ENCODE assay signal across 8 cellular contexts in genomic region chr2:208254871-208255556, GRCh38. TPM values are rescaled to one million over a fixed set of nuclear protein-coding genes. Genes with fewer than 3 reads are reported as not detected.
DNase-seq lines count a peak whose midpoint lies in the region; ATAC-seq and TF ChIP-seq lines count a peak whose summit lies in the region.

IDH1 (minus strand) TSS chr2:208255071; CDS start chr2:208251551, 3,520 bp downstream.

- 0 to 1% (median 0%) methylated on average over 12 to 48 of the region's 48 CpGs for WGBS in stomach, 5 donors

- peak within 1 kb of the TSS; percentile 97 for H3K4me2 ChIP-seq in neural cell (ENCODE audit: low read length)

- peak; percentile 78 for ATAC-seq in RWPE2 (ENCODE audit: low read depth)

- H3K4me3 ChIP-seq in RWPE2 (ENCODE audit: severe bottlenecking), result peak within 1 kb of the TSS; percentile 56
- peak within 1 kb of the TSS; percentile 84 for H3K4me3 ChIP-seq in fibroblast of pulmonary artery (replicated peaks; ENCODE audit: low read depth, low read length)
- H3K4me3 ChIP-seq in neural cell (ENCODE audit: low read length), result peak within 1 kb of the TSS; percentile 91
- peak within 1 kb of the TSS; percentile 76 to 94 (median 90) for H3K4me3 ChIP-seq in stomach

- H3K9me2 ChIP-seq in neural cell (ENCODE audit: insufficient read depth, low read length), result no peaks in the 10 kb centered on the region

- no peaks in the 10 kb centered on the region for H3K27me3 ChIP-seq in RWPE2 (ENCODE audit: insufficient read depth, poor library complexity, severe bottlenecking)
- no peaks in the 10 kb centered on the region for H3K27me3 ChIP-seq in neural cell (ENCODE audit: insufficient read depth, low read depth, low read length)
- no peaks in the 10 kb centered on the region for H3K27me3 ChIP-seq in stomach

- H3K79me2 ChIP-seq in neural cell (replicated peaks; ENCODE audit: insufficient read depth, low read length), result peaks cover 35% of the 10 kb centered on the region

- intact Hi-C loops in stomach (cut with DNase I; ENCODE audit: low total_unique reads), result no loop called here

- TF ChIP-seq RAD21 in neural cell (conservative IDR thresholded peaks at IDR 0.05), result peak; percentile 73

- peak within 1 kb of the TSS; percentile 66 for H3K27ac ChIP-seq in RWPE2 (ENCODE audit: poor library complexity, severe bottlenecking)
- H3K27ac ChIP-seq in neural cell (ENCODE audit: low read length), result peak within 1 kb of the TSS; percentile 94
- peak within 1 kb of the TSS; percentile 79 to 89 (median 88) for H3K27ac ChIP-seq in stomach

- TF ChIP-seq EP300 in neural cell (conservative IDR thresholded peaks at IDR 0.05; ENCODE audit: poor library complexity, severe bottlenecking) (peak; percentile 41), stomach (IDR thresholded peaks at IDR 0.05) (no peak)

- DNase-seq in ELR (ENCODE audit: low read depth) (peak; percentile 96), GOT3 (lab: John Stamatoyannopoulos, UW) (peak; percentile 96), RWPE2 (ENCODE audit: low spot score) (peak; percentile 95), fibroblast of pulmonary artery (ENCODE audit: low read depth) (peak; percentile 95), stomach (peak; percentile 98)
- peak; percentile 93 for DNase-seq in activated T-helper 9 cell treated with anti-CD3 and anti-CD28 coated beads, Interleukin-2, amount 50 U/mL, for 16 hours (ENCODE audit: low read depth)

- H3F3A ChIP-seq in neural cell (ENCODE audit: insufficient read depth, low read length, poor library complexity, severe bottlenecking), result peaks cover 5% of the 10 kb centered on the region

- TF ChIP-seq CTCF in LNCAP (IDR thresholded peaks at IDR 0.05) (peak; percentile 64), RWPE2 (IDR thresholded peaks at IDR 0.05; ENCODE audit: poor library complexity, severe bottlenecking) (peak; percentile 75), fibroblast of pulmonary artery (IDR thresholded peaks at IDR 0.05; ENCODE audit: low read length, missing control alignments) (peak; percentile 44), neural cell (IDR thresholded peaks at IDR 0.05; ENCODE audit: poor library complexity, severe bottlenecking) (peak; percentile 86), stomach (IDR thresholded peaks at IDR 0.05) (peak in 4 of 7 experiments; percentile 6 to 41 (median 33))

- H3K4me1 ChIP-seq in RWPE2 (ENCODE audit: insufficient read depth, poor library complexity, severe bottlenecking) (peaks cover 16% of the 10 kb centered on the region), stomach (peaks cover 15 to 71% (median 42%) of the 10 kb centered on the region in 4 donors)

- peak within 1 kb of the TSS; percentile 96 for H2AFZ ChIP-seq in neural cell (ENCODE audit: low read depth, low read length)

- peaks cover 36% of the 10 kb centered on the region for H3K36me3 ChIP-seq in RWPE2 (ENCODE audit: low read depth)
- H3K36me3 ChIP-seq in neural cell (ENCODE audit: insufficient read depth, low read length), result no peaks in the 10 kb centered on the region
- peaks cover 0 to 25% (median 22%) of the 10 kb centered on the region in 4 donors for H3K36me3 ChIP-seq in stomach

- H3K9me3 ChIP-seq in RWPE2 (ENCODE audit: severe bottlenecking), result no peaks in the 10 kb centered on the region
- H3K9me3 ChIP-seq in neural cell (ENCODE audit: low read length), result no peaks in the 10 kb centered on the region
- no peaks in the 10 kb centered on the region for H3K9me3 ChIP-seq in stomach

- no peaks in the 10 kb centered on the region for H4K20me1 ChIP-seq in neural cell (ENCODE audit: insufficient read depth)

- TF ChIP-seq POLR2A in stomach (IDR thresholded peaks at IDR 0.05), result peak in 1 of 4 donors; percentile 52

- H3K9ac ChIP-seq in neural cell (ENCODE audit: low read length), result peak within 1 kb of the TSS; percentile 92

TF ChIP-seq in neural cell, 6 proteins besides CTCF, POLR2A, EP300 and RAD21:
- TF ChIP-seq POLR2AphosphoS5 (IDR thresholded peaks at IDR 0.05), result peak; percentile 90
- TF ChIP-seq MXI1 (conservative IDR thresholded peaks at IDR 0.05; ENCODE audit: poor library complexity, severe bottlenecking), result no peak
- no peak for TF ChIP-seq EZH2 (IDR thresholded peaks at IDR 0.05; ENCODE audit: borderline replicate concordance, insufficient read depth, low read length, poor library complexity, severe bottlenecking)
- TF ChIP-seq SMC3 (conservative IDR thresholded peaks at IDR 0.05; ENCODE audit: poor library complexity), result peak; percentile 74
- TF ChIP-seq REST (IDR thresholded peaks at IDR 0.05; ENCODE audit: borderline replicate concordance), result peak; percentile 96
- TF ChIP-seq TAF1 (IDR thresholded peaks at IDR 0.05; ENCODE audit: low read depth), result peak; percentile 90

RNA-seq across cellular contexts. Expression of gene IDH1, which starts in this region (rescaled TPM):
- polyA plus RNA-seq in neural cell, result 316 and 354 TPM in 2 replicates
- polyA minus RNA-seq in neural cell, result 336 and 342 TPM in 2 replicates
- 100 to 1,000 TPM in 2 of 5 donors, 10 to 100 TPM in 3; 18.1 to 106 (median 100.0) TPM for total RNA-seq in stomach
- polyA plus RNA-seq in stomach, result 10 to 100 TPM; 47.9 to 76.0 (median 70.9) TPM

Comparison
In these comparisons a context has a peak if more than half of its experiments do, and no peak if none do; other contexts are left out.
1. Peak in every context shown above with its lines: DNase-seq, ATAC-seq, H3K4me3 ChIP-seq and H3K27ac ChIP-seq.
2. CTCF ChIP-seq: peak in every context shown above with its lines; median percentile 86 in neural cell; 75 in RWPE2; 64 in LNCAP; 44 in fibroblast of pulmonary artery; 33 in stomach.